ENCODE assay signal across 1 cellular context in the genomic region with DNA sequence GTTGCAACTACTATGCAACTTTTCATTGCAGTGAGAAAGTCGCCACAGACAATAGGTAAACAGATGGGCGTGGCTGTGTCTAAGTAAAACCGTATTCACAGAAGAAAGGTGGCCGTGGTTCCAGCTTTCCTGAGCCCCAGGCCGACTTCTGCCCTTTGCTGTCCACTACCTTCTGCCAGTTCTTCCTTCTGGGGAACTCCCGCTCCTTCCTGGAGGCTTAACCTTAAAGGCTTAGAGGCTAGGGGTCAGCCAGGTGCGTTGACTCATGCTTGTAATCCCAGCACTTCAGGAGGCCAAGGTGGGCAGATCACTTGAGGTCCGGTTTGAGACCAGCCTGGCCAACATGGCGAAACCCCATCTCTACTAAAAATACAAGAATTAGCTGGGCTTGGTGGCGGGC.
TF ChIP-seq lines count a peak whose summit lies in the region.

No MANE protein-coding gene starts in this region.

TF ChIP-seq in HCT116, 20 proteins besides CTCF, POLR2A, EP300 and RAD21 (continued from another document):
- TF ChIP-seq, protein P1, sequence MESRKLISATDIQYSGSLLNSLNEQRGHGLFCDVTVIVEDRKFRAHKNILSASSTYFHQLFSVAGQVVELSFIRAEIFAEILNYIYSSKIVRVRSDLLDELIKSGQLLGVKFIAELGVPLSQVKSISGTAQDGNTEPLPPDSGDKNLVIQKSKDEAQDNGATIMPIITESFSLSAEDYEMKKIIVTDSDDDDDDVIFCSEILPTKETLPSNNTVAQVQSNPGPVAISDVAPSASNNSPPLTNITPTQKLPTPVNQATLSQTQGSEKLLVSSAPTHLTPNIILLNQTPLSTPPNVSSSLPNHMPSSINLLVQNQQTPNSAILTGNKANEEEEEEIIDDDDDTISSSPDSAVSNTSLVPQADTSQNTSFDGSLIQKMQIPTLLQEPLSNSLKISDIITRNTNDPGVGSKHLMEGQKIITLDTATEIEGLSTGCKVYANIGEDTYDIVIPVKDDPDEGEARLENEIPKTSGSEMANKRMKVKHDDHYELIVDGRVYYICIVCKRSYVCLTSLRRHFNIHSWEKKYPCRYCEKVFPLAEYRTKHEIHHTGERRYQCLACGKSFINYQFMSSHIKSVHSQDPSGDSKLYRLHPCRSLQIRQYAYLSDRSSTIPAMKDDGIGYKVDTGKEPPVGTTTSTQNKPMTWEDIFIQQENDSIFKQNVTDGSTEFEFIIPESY (IDR thresholded peaks at IDR 0.05; ENCODE audit: extremely low read depth, insufficient replicate concordance, low read length): no peak
- TF ChIP-seq EZH2phosphoT487 (IDR thresholded peaks at IDR 0.05; ENCODE audit: borderline replicate concordance) (no peak), EZH2 (IDR thresholded peaks at IDR 0.05) (no peak), FOSL1 (IDR thresholded peaks at IDR 0.05; ENCODE audit: low read depth) (no peak), EGR1 (IDR thresholded peaks at IDR 0.05; ENCODE audit: low read depth) (no peak), SP1 (IDR thresholded peaks at IDR 0.05; ENCODE audit: low read depth) (no peak), POLR2AphosphoS5 (IDR thresholded peaks at IDR 0.05; ENCODE audit: low read depth, low read length) (no peak), YY1 (IDR thresholded peaks at IDR 0.05; ENCODE audit: extremely low read depth, insufficient replicate concordance, low read depth, low read length) (no peak)
